ENCODE assay signal across 8 cellular contexts in the genomic region with DNA sequence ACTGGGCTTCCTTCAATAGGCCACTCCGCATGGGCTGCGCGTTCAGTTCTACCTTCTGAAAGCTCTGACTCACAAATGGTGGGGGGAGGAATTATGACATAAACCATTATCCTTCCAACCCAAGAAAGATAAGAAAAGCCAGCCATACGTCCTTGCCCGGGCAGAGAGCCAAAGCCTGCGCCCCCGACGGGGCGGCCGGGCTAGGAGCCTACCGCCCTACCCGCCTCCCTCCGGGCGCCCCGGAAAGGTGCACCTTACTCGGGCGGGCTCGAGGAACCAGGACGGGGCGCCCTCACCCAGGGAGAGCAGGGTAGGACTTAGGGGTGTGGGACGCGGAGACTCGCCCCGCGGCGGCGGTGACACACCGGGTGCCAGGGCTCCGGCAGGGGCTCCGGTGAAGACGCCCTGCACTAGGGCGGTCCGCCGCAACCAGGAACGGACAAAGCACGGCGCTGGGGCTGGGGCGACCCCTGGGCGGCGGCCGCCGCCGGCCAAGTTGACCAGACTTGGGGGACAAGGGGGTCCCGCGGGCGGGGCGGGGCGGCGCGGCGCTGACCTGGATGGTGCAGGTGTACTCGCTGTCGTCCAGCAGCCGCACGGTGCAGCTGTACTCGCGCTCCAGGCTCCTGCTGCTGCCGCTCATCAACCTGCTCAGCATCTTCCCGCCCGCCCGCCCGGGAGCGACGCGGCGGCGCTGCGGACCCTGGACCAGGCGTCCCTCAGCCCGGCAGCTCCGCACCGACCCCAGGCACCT. TPM values are rescaled to one million over a fixed set of nuclear protein-coding genes. Genes with fewer than 3 reads are reported as not detected.
DNase-seq lines count a peak whose midpoint lies in the region; TF ChIP-seq lines count a peak whose summit lies in the region.

No MANE protein-coding gene starts in this region.

- H3K9me3 ChIP-seq in HAP-1: no peaks in the 10 kb centered on the region
- no peaks in the 10 kb centered on the region for H3K9me3 ChIP-seq in mucosa of rectum (ENCODE audit: control insufficient read depth in 2 of 2, low read length in 2 of 2)

- H3K27ac Mint-ChIP-seq in endothelial cell (ENCODE audit: unreplicated experiment): no peak overlapping the region

- H3K27me3 ChIP-seq in HAP-1 (ENCODE audit: low read depth) (no peaks in the 10 kb centered on the region), mucosa of rectum (ENCODE audit: control insufficient read depth in 2 of 2, insufficient read depth in 2 of 2, low read length in 2 of 2) (peaks cover 4 to 8% of the 10 kb centered on the region in 2 donors)

- no peaks in the 10 kb centered on the region for H3K9me3 Mint-ChIP-seq in endothelial cell (ENCODE audit: unreplicated experiment)

- H3K4me1 ChIP-seq in HAP-1: peaks cover 23% of the 10 kb centered on the region
- H3K4me1 ChIP-seq in mucosa of rectum (ENCODE audit: control insufficient read depth in 2 of 2, insufficient read depth in 2 of 2, low read length in 2 of 2): peaks cover 2 to 7% of the 10 kb centered on the region in 2 donors

- H3K4me1 Mint-ChIP-seq in endothelial cell (ENCODE audit: unreplicated experiment): peaks cover 11% of the 10 kb centered on the region

- H3K4me3 Mint-ChIP-seq in endothelial cell (ENCODE audit: unreplicated experiment): peak overlapping the region; percentile 94

- no peaks in the 10 kb centered on the region for H3K36me3 Mint-ChIP-seq in endothelial cell (ENCODE audit: low read depth, unreplicated experiment)

- H3K4me3 ChIP-seq in HAP-1: peak overlapping the region; percentile 57
- peak overlapping the region; percentile 78 to 84 for H3K4me3 ChIP-seq in mucosa of rectum (ENCODE audit: low read length in 2 of 2)

- H3K9ac ChIP-seq in mucosa of rectum (ENCODE audit: low read depth in 1 of 2, low read length in 2 of 2): peak overlapping the region in 1 of 2 donors; percentile 24

- H3K27me3 Mint-ChIP-seq in endothelial cell (ENCODE audit: unreplicated experiment): peaks cover 5% of the 10 kb centered on the region

- no peak for TF ChIP-seq CTCF in endothelial cell (IDR thresholded peaks at IDR 0.05; ENCODE audit: unreplicated experiment)

- H3K36me3 ChIP-seq in HAP-1 (replicated peaks) (no peaks in the 10 kb centered on the region), mucosa of rectum (ENCODE audit: control insufficient read depth in 2 of 2, insufficient read depth in 2 of 2, low read length in 2 of 2) (no peaks in the 10 kb centered on the region)

- DNase-seq in EH (ENCODE audit: low read depth) (peak; percentile 41), HAP-1 (ENCODE audit: low spot score in 2 of 2) (peak in 1 of 2 experiments; percentile 53), NCI-H2107 (lab: John Stamatoyannopoulos, UW) (peak; percentile 43), endothelial cell (ENCODE audit: low spot score) (no peak), NCI-H1436 (lab: John Stamatoyannopoulos, UW) (no peak)
- DNase-seq in activated CD8-positive, alpha-beta memory T cell treated with anti-CD3 and anti-CD28 coated beads for 48 hours (ENCODE audit: low read depth in 2 of 3, low spot score in 2 of 3): peak; percentile 7 to 34 (median 9)
- DNase-seq in stimulated activated naive CD4-positive, alpha-beta T cell treated with Interleukin-2 at 50 U/mL for 16 hours (lab: John Stamatoyannopoulos, UW): peak; percentile 23

- in situ Hi-C loops in HAP-1 (cut with MboI; ENCODE audit: low sequenced_read_pairs): no loop called here

- peak overlapping the region; percentile 47 to 53 for H3K27ac ChIP-seq in mucosa of rectum (ENCODE audit: low read depth in 2 of 2, low read length in 2 of 2)

RNA-seq across cellular contexts. Expression of a gene that starts 0.5 kb away (rescaled TPM):
- 0.54 TPM for total RNA-seq in endothelial cell (ENCODE audit: unreplicated experiment)

Comparison
In these comparisons a context has a peak if more than half of its experiments do, and no peak if none do; other contexts are left out.
1. DNase-seq: peak in EH (single experiment), NCI-H2107 (single experiment), activated CD8-positive, alpha-beta memory T cell treated with anti-CD3 and anti-CD28 coated beads for 48 hours (3 of 3) and stimulated activated naive CD4-positive, alpha-beta T cell treated with Interleukin-2 at 50 U/mL for 16 hours (single experiment); none in endothelial cell (single experiment) and NCI-H1436 (single experiment).